ENCODE assay signal across 14 cellular contexts in the genomic region with DNA sequence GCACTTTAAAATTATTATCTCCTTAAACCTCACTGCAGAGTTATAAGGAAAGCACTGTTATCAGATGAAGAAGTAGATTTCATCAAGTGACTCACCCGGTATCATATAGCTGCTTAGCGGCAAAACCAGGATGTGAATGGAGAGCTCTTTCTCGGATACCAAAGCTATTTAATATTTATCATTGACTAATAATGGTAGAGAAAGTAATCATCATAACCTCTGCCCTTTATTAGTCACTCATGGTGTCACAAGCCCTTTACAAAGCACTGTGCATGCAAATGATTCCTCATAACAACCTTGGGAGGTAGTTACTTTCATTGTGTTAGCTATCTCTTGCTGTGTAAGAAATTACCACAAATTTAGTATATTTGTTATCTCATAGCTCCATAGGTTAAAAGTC.
A peak's percentile ranks its signal among the peaks of the same experiment; 100 is the strongest.
DNase-seq lines count a peak whose midpoint lies in the region; ATAC-seq and TF ChIP-seq lines count a peak whose summit lies in the region.
"Had no signal": no experiment of that assay in that cellular context is flagged by ENCODE, and none has a peak within 500 bp of the region (broad histone marks: within the 10 kb centered on the region; RNA-seq: fewer than 3 reads in every experiment).

No MANE protein-coding gene starts in this region.

- no peaks in the 10 kb centered on the region for H3K27me3 Mint-ChIP-seq in MCF 10A (ENCODE audit: insufficient read depth, unreplicated experiment)
- H3K27me3 Mint-ChIP-seq in activated B cell treated with CpG ODN at 0.5 μM for 24 hours: no peaks in the 10 kb centered on the region
- no peaks in the 10 kb centered on the region for H3K27me3 Mint-ChIP-seq in stimulated activated naive CD8-positive, alpha-beta T cell treated with anti-CD3 and anti-CD28 coated beads, Interleukin-15, amount 100 ng/mL, for 72 hours

- H3K4me1 Mint-ChIP-seq in MCF 10A (ENCODE audit: insufficient read depth, unreplicated experiment): no peaks in the 10 kb centered on the region
- H3K4me1 Mint-ChIP-seq in activated B cell treated with CpG ODN at 0.5 μM for 24 hours: peaks cover 9% of the 10 kb centered on the region
- H3K4me1 Mint-ChIP-seq in stimulated activated naive CD8-positive, alpha-beta T cell treated with anti-CD3 and anti-CD28 coated beads, Interleukin-15, amount 100 ng/mL, for 72 hours: peaks cover 5% of the 10 kb centered on the region

- H3K36me3 ChIP-seq in breast epithelium (no peaks in the 10 kb centered on the region), HAP-1 (replicated peaks) (no peaks in the 10 kb centered on the region)
- H3K36me3 ChIP-seq: adrenal gland, sigmoid colon had no signal

- H3K36me3 Mint-ChIP-seq in MCF 10A (ENCODE audit: insufficient read depth, unreplicated experiment) (peaks cover 6% of the 10 kb centered on the region), activated B cell treated with CpG ODN at 0.5 μM for 24 hours (ENCODE audit: low read depth) (no peaks in the 10 kb centered on the region)
- H3K36me3 Mint-ChIP-seq: mesothelial cell of epicardium had no signal

- no peak for TF ChIP-seq POLR2A in breast epithelium (IDR thresholded peaks at IDR 0.05)

- no peak for TF ChIP-seq CTCF in breast epithelium (IDR thresholded peaks at IDR 0.05)
- TF ChIP-seq CTCF in MCF 10A (IDR thresholded peaks at IDR 0.05; ENCODE audit: unreplicated experiment): no peak
- no peak for TF ChIP-seq CTCF in activated B cell treated with CpG ODN at 0.5 μM for 24 hours (IDR thresholded peaks at IDR 0.05)

- H3K27me3 ChIP-seq in breast epithelium (no peaks in the 10 kb centered on the region), HAP-1 (ENCODE audit: low read depth) (no peaks in the 10 kb centered on the region), right cardiac atrium (ENCODE audit: control insufficient read depth, insufficient read depth) (no peaks in the 10 kb centered on the region)
- H3K27me3 ChIP-seq: adrenal gland, sigmoid colon had no signal

- intact Hi-C loops in breast epithelium (cut with DNase I; ENCODE audit: low total_unique reads): no loop called here
- intact Hi-C loops in MCF 10A (cut with micrococcal nuclease): no loop called here
- intact Hi-C loops in activated B cell treated with CpG ODN at 0.5 μM for 24 hours (cut with micrococcal nuclease): no loop called here
- intact Hi-C loops in right cardiac atrium (cut with DNase I): no loop called here

- H3K4me3 Mint-ChIP-seq in MCF 10A (ENCODE audit: unreplicated experiment) (no peak overlapping the region), activated B cell treated with CpG ODN at 0.5 μM for 24 hours (no peak overlapping the region)
- H3K4me3 Mint-ChIP-seq in stimulated activated naive CD8-positive, alpha-beta T cell treated with anti-CD3 and anti-CD28 coated beads, Interleukin-15, amount 100 ng/mL, for 72 hours: no peak overlapping the region
- H3K4me3 Mint-ChIP-seq: mesothelial cell of epicardium had no signal

- POLR2A ChIA-PET in MCF 10A (lab: Yijun Ruan, JAX) (interaction anchor here (1.1 kb wide), 1 partner anchor 20 kb away, joined by 3 read pairs; no protein-coding TSS in a partner anchor), activated B cell treated with CpG ODN at 0.5 μM for 24 hours (lab: Charles Lee) (interaction anchor here (0.5 to 1.2 kb wide), 2 partner anchors 78 to 1285 kb away, joined by 3 read pairs; a partner anchor contains a TSS)

- ATAC-seq in HG02938 (IDR thresholded peaks at IDR 0.05; ENCODE audit: unreplicated experiment) (peak; percentile 65), activated B cell treated with CpG ODN at 0.5 μM for 24 hours (ENCODE audit: low read depth) (peak; percentile 42), right cardiac atrium (no peak)
- peak; percentile 75 for ATAC-seq in stimulated activated naive CD8-positive, alpha-beta T cell treated with anti-CD3 and anti-CD28 coated beads, Interleukin-15, amount 100 ng/mL, for 72 hours
- ATAC-seq: PC-3 had no signal

- no peaks in the 10 kb centered on the region for H3K9me3 ChIP-seq in breast epithelium
- no peaks in the 10 kb centered on the region for H3K9me3 ChIP-seq in HAP-1
- H3K9me3 ChIP-seq in right cardiac atrium (ENCODE audit: control insufficient read depth, low read length): no peaks in the 10 kb centered on the region
- H3K9me3 ChIP-seq: adrenal gland, sigmoid colon had no signal

- no peaks in the 10 kb centered on the region for H3K9me3 Mint-ChIP-seq in MCF 10A (ENCODE audit: unreplicated experiment)
- H3K9me3 Mint-ChIP-seq in activated B cell treated with CpG ODN at 0.5 μM for 24 hours: no peaks in the 10 kb centered on the region
- H3K9me3 Mint-ChIP-seq in stimulated activated naive CD8-positive, alpha-beta T cell treated with anti-CD3 and anti-CD28 coated beads, Interleukin-15, amount 100 ng/mL, for 72 hours: peaks cover 5 to 20% of the 10 kb centered on the region in 2 donors
- H3K9me3 Mint-ChIP-seq: mesothelial cell of epicardium had no signal

- H3K4me3 ChIP-seq in breast epithelium: no peak overlapping the region
- no peak overlapping the region for H3K4me3 ChIP-seq in HAP-1
- H3K4me3 ChIP-seq in right cardiac atrium (ENCODE audit: low read length): no peak overlapping the region
- H3K4me3 ChIP-seq: adrenal gland, sigmoid colon had no signal

- H3K4me1 ChIP-seq in breast epithelium (peaks cover 0 to 10% of the 10 kb centered on the region in 2 donors), HAP-1 (no peaks in the 10 kb centered on the region), right cardiac atrium (ENCODE audit: control insufficient read depth, insufficient read depth, low read length) (no peaks in the 10 kb centered on the region)
- H3K4me1 ChIP-seq: adrenal gland, sigmoid colon had no signal

- H3K27ac ChIP-seq in breast epithelium (peak overlapping the region; percentile 74 to 77), right cardiac atrium (ENCODE audit: low read length) (no peak overlapping the region)
- H3K27ac ChIP-seq: adrenal gland, sigmoid colon had no signal

- no peak for DNase-seq in breast epithelium (ENCODE audit: low spot score in 2 of 2)
- DNase-seq in MCF 10A (ENCODE audit: unreplicated experiment): no peak
- no peak for DNase-seq in activated B cell treated with CpG ODN at 0.5 μM for 24 hours
- no peak for DNase-seq in stimulated activated naive CD8-positive, alpha-beta T cell treated with anti-CD3 and anti-CD28 coated beads, Interleukin-15, amount 100 ng/mL, for 72 hours
- DNase-seq in HAP-1 (ENCODE audit: low spot score in 2 of 2): no peak
- DNase-seq in right cardiac atrium: no peak
- DNase-seq in NCI-H1417 (lab: John Stamatoyannopoulos, UW): no peak
- DNase-seq: adrenal gland, NCI-H1436, NCI-H524, PC-3, sigmoid colon had no signal

- WGBS in right cardiac atrium: 86% methylated on average over 3 of the region's 3 CpGs

- H3K27ac Mint-ChIP-seq in MCF 10A (ENCODE audit: low read depth, unreplicated experiment) (no peak overlapping the region), activated B cell treated with CpG ODN at 0.5 μM for 24 hours (no peak overlapping the region)
- no peak overlapping the region for H3K27ac Mint-ChIP-seq in stimulated activated naive CD8-positive, alpha-beta T cell treated with anti-CD3 and anti-CD28 coated beads, Interleukin-15, amount 100 ng/mL, for 72 hours
- H3K27ac Mint-ChIP-seq: mesothelial cell of epicardium had no signal

- CTCF ChIA-PET in MCF 10A (lab: Yijun Ruan, JAX): interaction anchor here (1.2 kb wide), 1 partner anchor 20 kb away, joined by 3 read pairs; no protein-coding TSS in a partner anchor
- CTCF ChIA-PET in activated B cell treated with CpG ODN at 0.5 μM for 24 hours (lab: Charles Lee): no interaction called here

- no TSS peak for BruUV-seq in MCF 10A (replicated peaks; lab: Mats Ljungman, UMichigan)

- in situ Hi-C loops in HAP-1 (cut with MboI; ENCODE audit: low sequenced_read_pairs): no loop called here

Comparison
In these comparisons a context has a peak if more than half of its experiments do, and no peak if none do; other contexts are left out.
1. ATAC-seq: peak in HG02938 (single experiment), activated B cell treated with CpG ODN at 0.5 μM for 24 hours (single experiment) and stimulated activated naive CD8-positive, alpha-beta T cell treated with anti-CD3 and anti-CD28 coated beads, Interleukin-15, amount 100 ng/mL, for 72 hours (single experiment); none in right cardiac atrium (0 of 2).